In genomic region chr10:100286051-100287033, GRCh38 we compare ENCODE assay signal across 8 cellular contexts. TPM values are rescaled to one million over a fixed set of nuclear protein-coding genes. Genes with fewer than 3 reads are reported as not detected.
DNase-seq lines count a peak whose midpoint lies in the region; ATAC-seq lines count a peak whose summit lies in the region.

Gene BLOC1S2, minus strand, starts transcription at chr10:100286680. Its CDS starts 21 bp downstream, at chr10:100286659.

- peaks cover 8% of the 10 kb centered on the region for H3K4me1 ChIP-seq in endocrine pancreas (ENCODE audit: control insufficient read depth, insufficient read depth, low read length)

- peak within 1 kb of the TSS; percentile 83 for H3K4me3 ChIP-seq in endocrine pancreas (ENCODE audit: control insufficient read depth, insufficient read depth, low read length)

- no peaks in the 10 kb centered on the region for H3K36me3 ChIP-seq in endocrine pancreas (ENCODE audit: control insufficient read depth, insufficient read depth, low read length)

- H3K27me3 ChIP-seq in endocrine pancreas (ENCODE audit: control insufficient read depth, insufficient read depth, low read length) = no peaks in the 10 kb centered on the region

- ATAC-seq in GM19463 (IDR thresholded peaks at IDR 0.05; ENCODE audit: unreplicated experiment) = peak; percentile 91

- no peaks in the 10 kb centered on the region for H3K9me3 ChIP-seq in endocrine pancreas (ENCODE audit: control insufficient read depth, low read length)

- DNase-seq in COLO668 (lab: John Stamatoyannopoulos, UW; ENCODE audit: unreplicated experiment) = peak; percentile 71
- peak; percentile 65 for DNase-seq in HS-5 (ENCODE audit: low read depth)
- peak; percentile 63 for DNase-seq in NOMO-1 treated with dmso at 0.1 percent for 144 hours (lab: John Stamatoyannopoulos, UW; ENCODE audit: unreplicated experiment)
- DNase-seq in activated CD8-positive, alpha-beta memory T cell treated with anti-CD3 and anti-CD28 coated beads, Interleukin-2, amount 50 U/mL, for 1 hour (ENCODE audit: extremely low read depth) = peak; percentile 50
- DNase-seq in mesenteric fat pad (ENCODE audit: low spot score) = peak; percentile 98
- DNase-seq in stimulated activated CD8-positive, alpha-beta memory T cell treated with anti-CD3 and anti-CD28 coated beads, Interleukin-15, amount 100 ng/mL, for 1 hour (ENCODE audit: low read depth) = peak; percentile 67

- peak within 1 kb of the TSS; percentile 75 for H3K9ac ChIP-seq in endocrine pancreas (ENCODE audit: control insufficient read depth, insufficient read depth, low read length)

RNA-seq across cellular contexts. Expression of gene BLOC1S2, which starts in this region (rescaled TPM):
- 30.4 TPM for total RNA-seq in mesenteric fat pad

Comparison
In these comparisons a context has a peak if more than half of its experiments do, and no peak if none do; other contexts are left out.
1. Peak in every context shown above with its lines: DNase-seq, ATAC-seq and H3K4me3 ChIP-seq.